In the genomic region with DNA sequence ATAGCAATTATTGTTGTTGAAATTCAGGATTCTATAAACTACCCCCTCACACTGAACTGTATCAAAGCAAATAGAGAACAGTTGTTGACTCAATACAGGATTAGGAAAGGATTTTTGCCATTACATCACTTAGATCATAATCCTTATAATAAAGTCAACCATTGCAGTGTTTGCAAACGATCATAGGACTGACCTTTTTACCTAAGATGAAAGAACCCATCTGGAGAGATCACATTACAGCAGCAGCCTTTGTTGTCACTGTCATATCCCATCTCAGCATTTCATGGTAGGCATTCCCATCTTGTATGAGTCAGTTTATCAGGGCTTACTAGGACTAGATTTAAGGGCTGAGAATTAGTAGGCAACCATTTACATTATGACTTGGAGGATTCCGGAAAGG, we compare ENCODE assay signal across 1 cellular context.
TF ChIP-seq lines count a peak whose summit lies in the region.

No MANE protein-coding gene starts in this region.

TF ChIP-seq in HepG2, 621 proteins besides CTCF, POLR2A, EP300 and RAD21 (continued from another document and continues in another):
- TF ChIP-seq ZEB1 (IDR thresholded peaks at IDR 0.05; ENCODE audit: insufficient replicate concordance, low read depth) (no peak), CREB1 (IDR thresholded peaks at IDR 0.05) (no peak), CREB1 (CRISPR knock-in tag; IDR thresholded peaks at IDR 0.05) (peak; percentile 56), SIN3A (IDR thresholded peaks at IDR 0.05; ENCODE audit: borderline replicate concordance, low read depth, low read length) (no peak), PAWR (CRISPR knock-in tag; IDR thresholded peaks at IDR 0.05; ENCODE audit: borderline replicate concordance) (no peak), PCBP1 (IDR thresholded peaks at IDR 0.05; ENCODE audit: borderline replicate concordance, low read depth, low read length) (no peak), ZNF841 (CRISPR knock-in tag; IDR thresholded peaks at IDR 0.05; ENCODE audit: borderline replicate concordance) (0 out of 2 replicates have a peak, but pooled peaks have one; percentile 22), WIZ (CRISPR knock-in tag; IDR thresholded peaks at IDR 0.05) (no peak), SYNCRIP (IDR thresholded peaks at IDR 0.05; ENCODE audit: insufficient read depth, low read depth, low read length) (no peak), ZNF629 (CRISPR knock-in tag; conservative IDR thresholded peaks at IDR 0.05) (no peak), NFE2 (CRISPR knock-in tag; IDR thresholded peaks at IDR 0.05) (no peak), ZNF879 (CRISPR knock-in tag; IDR thresholded peaks at IDR 0.05) (no peak), ZNF737 (CRISPR knock-in tag; IDR thresholded peaks at IDR 0.05; ENCODE audit: borderline replicate concordance) (no peak), RCOR2 (CRISPR knock-in tag; IDR thresholded peaks at IDR 0.05) (peak; percentile 87; the same call in 1 of the 2 replicates), HES4 (CRISPR knock-in tag; IDR thresholded peaks at IDR 0.05; ENCODE audit: borderline replicate concordance) (no peak), MLLT10 (CRISPR knock-in tag; IDR thresholded peaks at IDR 0.05) (no peak), ZSCAN9 (CRISPR knock-in tag; IDR thresholded peaks at IDR 0.05; ENCODE audit: borderline replicate concordance) (peak; percentile 73; the same call in 1 of the 2 replicates), ZNF251 (CRISPR knock-in tag; IDR thresholded peaks at IDR 0.05) (no peak), ZNF619 (CRISPR knock-in tag; IDR thresholded peaks at IDR 0.05) (no peak), ZFP41 (CRISPR knock-in tag; IDR thresholded peaks at IDR 0.05; ENCODE audit: borderline replicate concordance) (no peak), FOXO1 (CRISPR knock-in tag; IDR thresholded peaks at IDR 0.05) (peak; percentile 75), ZNF274 (CRISPR knock-in tag; IDR thresholded peaks at IDR 0.05) (no peak), ZNF343 (CRISPR knock-in tag; IDR thresholded peaks at IDR 0.05) (no peak), ZFP36 (IDR thresholded peaks at IDR 0.05; ENCODE audit: borderline replicate concordance, low read depth, low read length, partially characterized antibody) (no peak), KDM3A (CRISPR knock-in tag; IDR thresholded peaks at IDR 0.05; ENCODE audit: low read depth) (no peak), FOSL2 (CRISPR knock-in tag; IDR thresholded peaks at IDR 0.05) (peak; percentile 91), TMF1 (CRISPR knock-in tag; IDR thresholded peaks at IDR 0.05; ENCODE audit: low read depth) (no peak), KDM6A (CRISPR knock-in tag; IDR thresholded peaks at IDR 0.05; ENCODE audit: low read depth) (peak; percentile 22; the same call in 1 of the 2 replicates), ZNF354B (CRISPR knock-in tag; IDR thresholded peaks at IDR 0.05) (no peak), RFXANK (CRISPR knock-in tag; IDR thresholded peaks at IDR 0.05) (no peak), CEBPB (IDR thresholded peaks at IDR 0.05; ENCODE audit: borderline replicate concordance, low read depth, low read length) (peak; percentile 80), SKI (IDR thresholded peaks at IDR 0.05; ENCODE audit: partially characterized antibody) (peak; percentile 51), CBFB (CRISPR knock-in tag; IDR thresholded peaks at IDR 0.05) (0 out of 2 replicates have a peak, but pooled peaks have one; percentile 60), HNF4A (CRISPR knock-in tag; IDR thresholded peaks at IDR 0.05) (peak; percentile 84), FOXK1 (CRISPR knock-in tag; IDR thresholded peaks at IDR 0.05; ENCODE audit: borderline replicate concordance, low read depth) (peak; percentile 92), ZNF564 (CRISPR knock-in tag; IDR thresholded peaks at IDR 0.05) (no peak), NCOR1 (IDR thresholded peaks at IDR 0.05; ENCODE audit: borderline replicate concordance, low read length) (peak; percentile 85; the same call in 1 of the 2 replicates)
- TF ChIP-seq, protein P1, sequence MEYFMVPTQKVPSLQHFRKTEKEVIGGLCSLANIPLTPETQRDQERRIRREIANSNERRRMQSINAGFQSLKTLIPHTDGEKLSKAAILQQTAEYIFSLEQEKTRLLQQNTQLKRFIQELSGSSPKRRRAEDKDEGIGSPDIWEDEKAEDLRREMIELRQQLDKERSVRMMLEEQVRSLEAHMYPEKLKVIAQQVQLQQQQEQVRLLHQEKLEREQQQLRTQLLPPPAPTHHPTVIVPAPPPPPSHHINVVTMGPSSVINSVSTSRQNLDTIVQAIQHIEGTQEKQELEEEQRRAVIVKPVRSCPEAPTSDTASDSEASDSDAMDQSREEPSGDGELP (IDR thresholded peaks at IDR 0.05; ENCODE audit: borderline replicate concordance, low read depth), result peak; percentile 87
- TF ChIP-seq, protein P2, sequence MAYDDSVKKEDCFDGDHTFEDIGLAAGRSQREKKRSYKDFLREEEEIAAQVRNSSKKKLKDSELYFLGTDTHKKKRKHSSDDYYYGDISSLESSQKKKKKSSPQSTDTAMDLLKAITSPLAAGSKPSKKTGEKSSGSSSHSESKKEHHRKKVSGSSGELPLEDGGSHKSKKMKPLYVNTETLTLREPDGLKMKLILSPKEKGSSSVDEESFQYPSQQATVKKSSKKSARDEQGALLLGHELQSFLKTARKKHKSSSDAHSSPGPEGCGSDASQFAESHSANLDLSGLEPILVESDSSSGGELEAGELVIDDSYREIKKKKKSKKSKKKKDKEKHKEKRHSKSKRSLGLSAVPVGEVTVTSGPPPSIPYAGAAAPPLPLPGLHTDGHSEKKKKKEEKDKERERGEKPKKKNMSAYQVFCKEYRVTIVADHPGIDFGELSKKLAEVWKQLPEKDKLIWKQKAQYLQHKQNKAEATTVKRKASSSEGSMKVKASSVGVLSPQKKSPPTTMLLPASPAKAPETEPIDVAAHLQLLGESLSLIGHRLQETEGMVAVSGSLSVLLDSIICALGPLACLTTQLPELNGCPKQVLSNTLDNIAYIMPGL (CRISPR knock-in tag; IDR thresholded peaks at IDR 0.05; ENCODE audit: borderline replicate concordance in 1 of 2, low read depth in 1 of 2), result no peak
- TF ChIP-seq, protein P3, sequence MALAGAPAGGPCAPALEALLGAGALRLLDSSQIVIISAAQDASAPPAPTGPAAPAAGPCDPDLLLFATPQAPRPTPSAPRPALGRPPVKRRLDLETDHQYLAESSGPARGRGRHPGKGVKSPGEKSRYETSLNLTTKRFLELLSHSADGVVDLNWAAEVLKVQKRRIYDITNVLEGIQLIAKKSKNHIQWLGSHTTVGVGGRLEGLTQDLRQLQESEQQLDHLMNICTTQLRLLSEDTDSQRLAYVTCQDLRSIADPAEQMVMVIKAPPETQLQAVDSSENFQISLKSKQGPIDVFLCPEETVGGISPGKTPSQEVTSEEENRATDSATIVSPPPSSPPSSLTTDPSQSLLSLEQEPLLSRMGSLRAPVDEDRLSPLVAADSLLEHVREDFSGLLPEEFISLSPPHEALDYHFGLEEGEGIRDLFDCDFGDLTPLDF (CRISPR knock-in tag; IDR thresholded peaks at IDR 0.05), result no peak
- TF ChIP-seq, protein P4, sequence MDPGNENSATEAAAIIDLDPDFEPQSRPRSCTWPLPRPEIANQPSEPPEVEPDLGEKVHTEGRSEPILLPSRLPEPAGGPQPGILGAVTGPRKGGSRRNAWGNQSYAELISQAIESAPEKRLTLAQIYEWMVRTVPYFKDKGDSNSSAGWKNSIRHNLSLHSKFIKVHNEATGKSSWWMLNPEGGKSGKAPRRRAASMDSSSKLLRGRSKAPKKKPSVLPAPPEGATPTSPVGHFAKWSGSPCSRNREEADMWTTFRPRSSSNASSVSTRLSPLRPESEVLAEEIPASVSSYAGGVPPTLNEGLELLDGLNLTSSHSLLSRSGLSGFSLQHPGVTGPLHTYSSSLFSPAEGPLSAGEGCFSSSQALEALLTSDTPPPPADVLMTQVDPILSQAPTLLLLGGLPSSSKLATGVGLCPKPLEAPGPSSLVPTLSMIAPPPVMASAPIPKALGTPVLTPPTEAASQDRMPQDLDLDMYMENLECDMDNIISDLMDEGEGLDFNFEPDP (CRISPR knock-in tag; conservative IDR thresholded peaks at IDR 0.05), result no peak
- TF ChIP-seq, protein P5, sequence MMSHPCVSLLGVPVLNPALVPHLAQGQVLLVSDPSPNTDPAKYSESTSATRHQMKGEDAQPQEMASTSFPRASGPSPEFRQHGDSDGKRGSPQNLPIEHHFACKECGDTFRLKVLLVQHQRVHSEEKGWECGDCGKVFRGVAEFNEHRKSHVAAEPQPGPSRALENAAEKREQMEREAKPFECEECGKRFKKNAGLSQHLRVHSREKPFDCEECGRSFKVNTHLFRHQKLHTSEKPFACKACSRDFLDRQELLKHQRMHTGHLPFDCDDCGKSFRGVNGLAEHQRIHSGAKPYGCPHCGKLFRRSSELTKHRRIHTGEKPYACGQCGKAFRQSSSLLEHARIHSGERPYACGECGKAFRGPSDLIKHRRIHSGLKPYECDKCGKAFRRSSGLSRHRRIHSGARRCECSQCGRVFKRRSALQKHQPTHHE (CRISPR knock-in tag; IDR thresholded peaks at IDR 0.05; ENCODE audit: borderline replicate concordance), result no peak
- TF ChIP-seq, protein P6, sequence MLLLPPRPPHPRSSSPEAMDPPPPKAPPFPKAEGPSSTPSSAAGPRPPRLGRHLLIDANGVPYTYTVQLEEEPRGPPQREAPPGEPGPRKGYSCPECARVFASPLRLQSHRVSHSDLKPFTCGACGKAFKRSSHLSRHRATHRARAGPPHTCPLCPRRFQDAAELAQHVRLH (CRISPR knock-in tag; IDR thresholded peaks at IDR 0.05; ENCODE audit: borderline replicate concordance, low read depth), result no peak
- TF ChIP-seq, protein P7, sequence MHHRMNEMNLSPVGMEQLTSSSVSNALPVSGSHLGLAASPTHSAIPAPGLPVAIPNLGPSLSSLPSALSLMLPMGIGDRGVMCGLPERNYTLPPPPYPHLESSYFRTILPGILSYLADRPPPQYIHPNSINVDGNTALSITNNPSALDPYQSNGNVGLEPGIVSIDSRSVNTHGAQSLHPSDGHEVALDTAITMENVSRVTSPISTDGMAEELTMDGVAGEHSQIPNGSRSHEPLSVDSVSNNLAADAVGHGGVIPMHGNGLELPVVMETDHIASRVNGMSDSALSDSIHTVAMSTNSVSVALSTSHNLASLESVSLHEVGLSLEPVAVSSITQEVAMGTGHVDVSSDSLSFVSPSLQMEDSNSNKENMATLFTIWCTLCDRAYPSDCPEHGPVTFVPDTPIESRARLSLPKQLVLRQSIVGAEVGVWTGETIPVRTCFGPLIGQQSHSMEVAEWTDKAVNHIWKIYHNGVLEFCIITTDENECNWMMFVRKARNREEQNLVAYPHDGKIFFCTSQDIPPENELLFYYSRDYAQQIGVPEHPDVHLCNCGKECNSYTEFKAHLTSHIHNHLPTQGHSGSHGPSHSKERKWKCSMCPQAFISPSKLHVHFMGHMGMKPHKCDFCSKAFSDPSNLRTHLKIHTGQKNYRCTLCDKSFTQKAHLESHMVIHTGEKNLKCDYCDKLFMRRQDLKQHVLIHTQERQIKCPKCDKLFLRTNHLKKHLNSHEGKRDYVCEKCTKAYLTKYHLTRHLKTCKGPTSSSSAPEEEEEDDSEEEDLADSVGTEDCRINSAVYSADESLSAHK (CRISPR knock-in tag; IDR thresholded peaks at IDR 0.05; ENCODE audit: borderline replicate concordance), result no peak
- TF ChIP-seq, protein P8, sequence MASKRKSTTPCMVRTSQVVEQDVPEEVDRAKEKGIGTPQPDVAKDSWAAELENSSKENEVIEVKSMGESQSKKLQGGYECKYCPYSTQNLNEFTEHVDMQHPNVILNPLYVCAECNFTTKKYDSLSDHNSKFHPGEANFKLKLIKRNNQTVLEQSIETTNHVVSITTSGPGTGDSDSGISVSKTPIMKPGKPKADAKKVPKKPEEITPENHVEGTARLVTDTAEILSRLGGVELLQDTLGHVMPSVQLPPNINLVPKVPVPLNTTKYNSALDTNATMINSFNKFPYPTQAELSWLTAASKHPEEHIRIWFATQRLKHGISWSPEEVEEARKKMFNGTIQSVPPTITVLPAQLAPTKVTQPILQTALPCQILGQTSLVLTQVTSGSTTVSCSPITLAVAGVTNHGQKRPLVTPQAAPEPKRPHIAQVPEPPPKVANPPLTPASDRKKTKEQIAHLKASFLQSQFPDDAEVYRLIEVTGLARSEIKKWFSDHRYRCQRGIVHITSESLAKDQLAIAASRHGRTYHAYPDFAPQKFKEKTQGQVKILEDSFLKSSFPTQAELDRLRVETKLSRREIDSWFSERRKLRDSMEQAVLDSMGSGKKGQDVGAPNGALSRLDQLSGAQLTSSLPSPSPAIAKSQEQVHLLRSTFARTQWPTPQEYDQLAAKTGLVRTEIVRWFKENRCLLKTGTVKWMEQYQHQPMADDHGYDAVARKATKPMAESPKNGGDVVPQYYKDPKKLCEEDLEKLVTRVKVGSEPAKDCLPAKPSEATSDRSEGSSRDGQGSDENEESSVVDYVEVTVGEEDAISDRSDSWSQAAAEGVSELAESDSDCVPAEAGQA (IDR thresholded peaks at IDR 0.05; ENCODE audit: low read depth), result no peak
- TF ChIP-seq, protein P8 (CRISPR knock-in tag; IDR thresholded peaks at IDR 0.05; ENCODE audit: borderline replicate concordance), result no peak
- TF ChIP-seq, protein P9, sequence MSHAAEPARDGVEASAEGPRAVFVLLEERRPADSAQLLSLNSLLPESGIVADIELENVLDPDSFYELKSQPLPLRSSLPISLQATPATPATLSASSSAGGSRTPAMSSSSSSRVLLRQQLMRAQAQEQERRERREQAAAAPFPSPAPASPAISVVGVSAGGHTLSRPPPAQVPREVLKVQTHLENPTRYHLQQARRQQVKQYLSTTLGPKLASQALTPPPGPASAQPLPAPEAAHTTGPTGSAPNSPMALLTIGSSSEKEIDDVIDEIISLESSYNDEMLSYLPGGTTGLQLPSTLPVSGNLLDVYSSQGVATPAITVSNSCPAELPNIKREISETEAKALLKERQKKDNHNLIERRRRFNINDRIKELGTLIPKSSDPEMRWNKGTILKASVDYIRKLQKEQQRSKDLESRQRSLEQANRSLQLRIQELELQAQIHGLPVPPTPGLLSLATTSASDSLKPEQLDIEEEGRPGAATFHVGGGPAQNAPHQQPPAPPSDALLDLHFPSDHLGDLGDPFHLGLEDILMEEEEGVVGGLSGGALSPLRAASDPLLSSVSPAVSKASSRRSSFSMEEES (CRISPR knock-in tag; IDR thresholded peaks at IDR 0.05), result peak; percentile 98
